33 cellular contexts compared by ENCODE assay signal in the genomic region with DNA sequence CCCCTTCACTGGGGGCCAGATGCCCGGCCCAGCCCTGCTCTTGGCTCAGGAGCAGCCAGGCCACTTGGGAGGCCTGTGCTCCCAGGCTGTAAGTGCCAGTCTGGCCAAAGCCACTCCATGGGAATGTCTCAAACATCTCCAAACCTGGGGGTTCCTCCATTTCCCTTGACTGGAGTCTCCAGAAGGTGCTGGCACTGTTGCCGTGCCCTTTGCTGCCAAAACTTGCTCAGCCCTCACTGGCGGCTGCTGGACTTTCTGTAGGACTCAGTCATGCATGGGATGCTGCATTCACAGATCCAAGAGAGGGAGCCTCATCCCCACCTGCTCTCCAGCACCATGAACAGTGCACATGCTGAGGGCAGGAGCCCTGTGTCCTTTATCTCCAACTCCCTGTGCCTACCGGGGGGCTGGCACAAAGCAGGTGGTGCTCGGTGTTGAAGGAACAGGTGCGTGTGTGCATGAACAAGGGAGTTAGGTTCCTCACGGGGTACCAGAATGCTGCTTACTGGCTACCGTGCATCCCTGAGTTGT. TPM values are rescaled to one million over a fixed set of nuclear protein-coding genes. Genes with fewer than 3 reads are reported as not detected.
"Had no signal": no experiment of that assay in that cellular context is flagged by ENCODE, and none has a peak within 500 bp of the region (broad histone marks: within the 10 kb centered on the region; RNA-seq: fewer than 3 reads in every experiment).

No MANE protein-coding gene starts in this region.

- H3K9me3 Mint-ChIP-seq: activated CD4-positive, alpha-beta T cell treated with anti-CD3 and anti-CD28 coated beads, Interleukin-2, amount 10 ng/mL, durations not matched to agents 24 days and 14 days; activated CD8-positive, alpha-beta T cell treated with anti-CD3 and anti-CD28 coated beads for 36 hours; activated naive CD8-positive, alpha-beta T cell treated with anti-CD3 and anti-CD28 coated beads for 36 hours; activated T-cell treated with anti-CD3 and anti-CD28 coated beads, Interleukin-2, amount 50 U/mL, for 72 hours; activated T-helper 17 cell treated with anti-CD3 and anti-CD28 coated beads, Interleukin-2, amount 50 U/mL, for 72 hours; central memory CD8-positive, alpha-beta T cell; T-helper 1 cell treated with Interleukin-12 subunit alpha and Interleukin-12 subunit beta and Interleukin-4 antibody, amounts not matched to agents 30 μg/mL and 1 μg/mL, for 36 hours; T-helper 2 cell treated with Interferon-gamma antibody and Interleukin-4, amounts not matched to agents 5 μg/mL and 100 μg/mL, for 36 hours had no signal

- H3K4me1 ChIP-seq: SJSA1 had no signal

- H3K27ac ChIP-seq: brain microvascular endothelial cell, cardiac muscle cell, SJSA1 had no signal

- H3K27me3 Mint-ChIP-seq: activated T-helper 17 cell treated with anti-CD3 and anti-CD28 coated beads, Interleukin-2, amount 50 U/mL, for 72 hours had no signal

- H3K4me3 ChIP-seq: cardiac muscle cell, SJSA1 had no signal

- H3K36me3 Mint-ChIP-seq: activated naive CD8-positive, alpha-beta T cell treated with anti-CD3 and anti-CD28 coated beads for 36 hours had no signal

- H3K27me3 ChIP-seq: brain microvascular endothelial cell, cardiac muscle cell, SJSA1 had no signal

- ATAC-seq: activated CD8-positive, alpha-beta T cell treated with anti-CD3 and anti-CD28 coated beads for 36 hours; activated T-cell treated with anti-CD3 and anti-CD28 coated beads, Interleukin-2, amount 50 U/mL, for 72 hours; activated T-helper 17 cell treated with anti-CD3 and anti-CD28 coated beads, Interleukin-2, amount 50 U/mL, for 72 hours; Panc1 had no signal

- H3K36me3 ChIP-seq: brain microvascular endothelial cell, cardiac muscle cell, SJSA1 had no signal

- FAIRE-seq: TTC549 had no signal

- DNase-seq: activated CD4-positive, alpha-beta T cell treated with anti-CD3 and anti-CD28 coated beads, Interleukin-2, amount 10 ng/mL, durations not matched to agents 24 days and 14 days; activated CD4-positive, alpha-beta T cell treated with anti-CD3 and anti-CD28 coated beads, Interleukin-2, amount 50 U/mL, for 4 hours; activated CD8-positive, alpha-beta T cell treated with anti-CD3 and anti-CD28 coated beads for 36 hours; activated effector memory CD4-positive, alpha-beta T cell treated with anti-CD3 and anti-CD28 coated beads, Interleukin-2, amount 50 U/mL, for 16 hours; activated naive CD4-positive, alpha-beta T cell; activated naive CD4-positive, alpha-beta T cell treated with anti-CD3 and anti-CD28 coated beads, Interleukin-2, amount 50 U/mL, for 16 hours; activated naive CD8-positive, alpha-beta T cell treated with anti-CD3 and anti-CD28 coated beads for 36 hours; activated T-cell treated with anti-CD3 and anti-CD28 coated beads, Interleukin-2, amount 50 U/mL, for 1 hour; activated T-cell treated with anti-CD3 and anti-CD28 coated beads, Interleukin-2, amount 50 U/mL, for 72 hours; amniotic stem cell; aorta; brain microvascular endothelial cell; Karpas-422; NCI-H1105; NCI-H1417 treated with DMSO at 0.1 percent for 48 hours; NCI-H1930; NCI-H2081 treated with DMSO at 0.1 percent for 48 hours; NCI-H226; NCI-H524 treated with DMSO at 0.1 percent for 48 hours; SHP77 treated with DMSO at 0.1 percent for 48 hours; SK-N-SH had no signal

- H3K4me3 Mint-ChIP-seq: activated CD4-positive, alpha-beta T cell treated with anti-CD3 and anti-CD28 coated beads, Interleukin-2, amount 10 ng/mL, durations not matched to agents 24 days and 14 days; activated CD8-positive, alpha-beta T cell treated with anti-CD3 and anti-CD28 coated beads for 36 hours; activated naive CD8-positive, alpha-beta T cell treated with anti-CD3 and anti-CD28 coated beads for 36 hours; activated T-cell treated with anti-CD3 and anti-CD28 coated beads, Interleukin-2, amount 50 U/mL, for 72 hours; activated T-helper 17 cell treated with anti-CD3 and anti-CD28 coated beads, Interleukin-2, amount 50 U/mL, for 72 hours; central memory CD8-positive, alpha-beta T cell; T-helper 1 cell treated with Interleukin-12 subunit alpha and Interleukin-12 subunit beta and Interleukin-4 antibody, amounts not matched to agents 30 μg/mL and 1 μg/mL, for 36 hours; T-helper 2 cell treated with Interferon-gamma antibody and Interleukin-4, amounts not matched to agents 5 μg/mL and 100 μg/mL, for 36 hours had no signal

- H3K27ac Mint-ChIP-seq: activated CD4-positive, alpha-beta T cell treated with anti-CD3 and anti-CD28 coated beads, Interleukin-2, amount 10 ng/mL, durations not matched to agents 24 days and 14 days; activated CD8-positive, alpha-beta T cell treated with anti-CD3 and anti-CD28 coated beads for 36 hours; activated naive CD8-positive, alpha-beta T cell treated with anti-CD3 and anti-CD28 coated beads for 36 hours; activated T-cell treated with anti-CD3 and anti-CD28 coated beads, Interleukin-2, amount 50 U/mL, for 72 hours; activated T-helper 17 cell treated with anti-CD3 and anti-CD28 coated beads, Interleukin-2, amount 50 U/mL, for 72 hours; T-helper 1 cell treated with Interleukin-12 subunit alpha and Interleukin-12 subunit beta and Interleukin-4 antibody, amounts not matched to agents 30 μg/mL and 1 μg/mL, for 36 hours; T-helper 2 cell treated with Interferon-gamma antibody and Interleukin-4, amounts not matched to agents 5 μg/mL and 100 μg/mL, for 36 hours had no signal

- H3K9me3 ChIP-seq: SJSA1, SK-N-SH had no signal

RNA-seq across cellular contexts. Expression of gene CCDC197, which starts 19.4 kb away (rescaled TPM):
- total RNA-seq: activated CD4-positive, alpha-beta T cell treated with anti-CD3 and anti-CD28 coated beads, Interleukin-2, amount 10 ng/mL, durations not matched to agents 24 days and 14 days; activated CD8-positive, alpha-beta memory T cell treated with anti-CD3 and anti-CD28 coated beads for 36 hours; activated CD8-positive, alpha-beta T cell treated with anti-CD3 and anti-CD28 coated beads for 36 hours; activated naive CD8-positive, alpha-beta T cell treated with anti-CD3 and anti-CD28 coated beads for 36 hours; cardiac muscle cell; MCF 10A; NCI-H460; RPMI7951; SJSA1 had no signal

RNA-seq across cellular contexts. Expression of gene ASB2, which starts 40.1 kb away (rescaled TPM):
- total RNA-seq: MCF 10A, NCI-H460 had no signal
